1 cellular context compared by ENCODE assay signal in genomic region chr9:32136700-32137339, GRCh38.
TF ChIP-seq lines count a peak whose summit lies in the region.

No MANE protein-coding gene starts in this region.

TF ChIP-seq in liver, 16 proteins besides CTCF, POLR2A, EP300 and RAD21 (continued from another document):
- no peak for TF ChIP-seq REST (IDR thresholded peaks at IDR 0.05)
